Comparison of ENCODE assay signal across 9 cellular contexts in the genomic region with DNA sequence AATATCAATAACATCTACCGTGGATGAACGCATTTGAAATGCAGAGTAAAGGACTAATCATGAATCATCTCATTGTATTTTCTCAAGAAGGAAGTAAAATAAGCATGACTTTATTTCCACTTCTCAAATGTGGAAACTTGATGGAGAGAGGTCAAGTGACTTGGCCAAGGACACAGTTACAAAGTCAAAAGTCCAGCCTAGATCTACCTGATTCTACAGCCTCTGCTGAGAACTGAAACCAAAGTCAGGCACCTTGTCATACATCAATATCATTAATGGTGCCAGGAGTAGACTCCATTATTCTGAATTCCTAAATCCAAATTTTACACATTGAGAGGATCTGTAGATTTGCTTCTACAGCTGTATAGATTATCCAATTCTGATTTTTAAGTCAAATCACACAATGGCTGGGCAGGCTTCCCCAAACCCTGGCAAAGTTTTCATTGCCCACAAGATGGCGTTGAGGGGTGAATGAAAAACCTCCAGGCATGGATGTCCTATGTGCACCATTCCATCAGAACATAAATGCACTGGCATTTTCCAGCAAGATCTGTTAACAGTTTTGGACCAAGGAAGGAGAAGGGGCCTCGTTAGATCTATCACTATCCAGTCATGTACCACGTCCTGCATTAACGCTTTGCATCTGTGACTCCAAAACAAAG.
A peak's percentile ranks its signal among the peaks of the same experiment; 100 is the strongest.
DNase-seq lines count a peak whose midpoint lies in the region; ATAC-seq and TF ChIP-seq lines count a peak whose summit lies in the region.
"Had no signal": no experiment of that assay in that cellular context is flagged by ENCODE, and none has a peak within 500 bp of the region (broad histone marks: within the 10 kb centered on the region; RNA-seq: fewer than 3 reads in every experiment).

No MANE protein-coding gene starts in this region.

- H3K9me3 ChIP-seq in stomach, result no peaks in the 10 kb centered on the region
- H3K9me3 ChIP-seq: BLaER1 treated with 17β-estradiol and CSF1 and Interleukin-3, amounts not matched to agents 10 nM and 100 nM had no signal

- WGBS in stomach, 5 donors, result 50 to 62% (median 55%) methylated on average over 6 of the region's 6 CpGs

- CTCF ChIA-PET in RWPE1 (lab: Yijun Ruan, JAX), result interaction anchor here (0.6 to 3.6 kb wide), 7 partner anchors 8 to 1053 kb away, joined by 3 to 14 read pairs (median 4); no protein-coding TSS in a partner anchor

- H3K27me3 ChIP-seq in stomach, result no peaks in the 10 kb centered on the region
- H3K27me3 ChIP-seq: BLaER1 treated with 17β-estradiol and CSF1 and Interleukin-3, amounts not matched to agents 10 nM and 100 nM had no signal

- H3K27ac ChIP-seq in RWPE1 (no peak overlapping the region), stomach (no peak overlapping the region)

- intact Hi-C loops in stomach (cut with DNase I; ENCODE audit: low total_unique reads), result loop anchor here (10.0 kb wide), 1 partner anchor 419 kb away; a partner anchor contains a TSS

- no peaks in the 10 kb centered on the region for H3K4me1 ChIP-seq in stomach

- TF ChIP-seq EP300 in stomach (IDR thresholded peaks at IDR 0.05), result no peak

- POLR2A ChIA-PET in RWPE1 (lab: Yijun Ruan, JAX; ENCODE audit: low non-redundant PET), result no interaction called here

- DNase-seq in NCI-H1105 treated with DMSO at 0.1 percent for 48 hours (lab: John Stamatoyannopoulos, UW), result peak; percentile 36
- no peak for DNase-seq in NCI-H1105 (lab: John Stamatoyannopoulos, UW)
- peak; percentile 72 for DNase-seq in RWPE1 (ENCODE audit: low spot score)
- peak; percentile 33 for DNase-seq in foreskin melanocyte
- peak; percentile 39 for DNase-seq in stomach

- ATAC-seq in GM18873 (IDR thresholded peaks at IDR 0.05; ENCODE audit: low FRiP score, unreplicated experiment), result no peak
- ATAC-seq in HG02678 (IDR thresholded peaks at IDR 0.05; ENCODE audit: unreplicated experiment), result no peak
- ATAC-seq in HG03108 (IDR thresholded peaks at IDR 0.05; ENCODE audit: unreplicated experiment), result no peak

- peak; percentile 85 for TF ChIP-seq CTCF in RWPE1 (conservative IDR thresholded peaks at IDR 0.05; ENCODE audit: low read depth)
- TF ChIP-seq CTCF in stomach (IDR thresholded peaks at IDR 0.05), result peak in 4 of 7 experiments; percentile 13 to 42 (median 17)

- H3K4me3 ChIP-seq in stomach, result no peak overlapping the region
- H3K4me3 ChIP-seq: BLaER1 treated with 17β-estradiol and CSF1 and Interleukin-3, amounts not matched to agents 10 nM and 100 nM had no signal

- TF ChIP-seq POLR2A in stomach (IDR thresholded peaks at IDR 0.05), result no peak

- H3K36me3 ChIP-seq in stomach, result no peaks in the 10 kb centered on the region
- H3K36me3 ChIP-seq: BLaER1 treated with 17β-estradiol and CSF1 and Interleukin-3, amounts not matched to agents 10 nM and 100 nM had no signal
